Comparison of ENCODE assay signal across 1 cellular context in the genomic region with DNA sequence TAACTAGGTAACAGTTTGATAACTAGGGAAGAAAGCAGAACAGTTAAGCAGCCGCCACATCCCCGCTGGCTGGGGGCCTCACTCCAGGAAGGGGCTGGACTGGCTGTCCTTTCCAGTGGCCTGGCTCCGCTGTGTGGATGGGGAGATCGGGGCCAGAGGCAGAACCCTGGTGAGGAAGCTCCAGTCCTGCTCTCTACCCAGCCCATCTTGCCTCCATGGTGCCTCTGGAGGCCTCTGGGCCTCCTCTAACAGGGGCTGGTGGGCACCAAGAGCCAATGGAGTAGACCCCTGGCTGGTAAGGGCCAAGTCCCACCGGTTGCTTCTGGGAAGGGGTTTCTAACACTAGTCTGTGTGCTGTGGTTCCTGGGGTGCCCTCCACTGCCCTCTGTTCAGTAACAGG.
A peak's percentile ranks its signal among the peaks of the same experiment; 100 is the strongest.
TF ChIP-seq lines count a peak whose summit lies in the region.

No MANE protein-coding gene starts in this region.

TF ChIP-seq in K562, 482 proteins besides CTCF, POLR2A, EP300 and RAD21:
- TF ChIP-seq TEAD2 (tag; IDR thresholded peaks at IDR 0.05) (no peak), POLR2AphosphoS2 (IDR thresholded peaks at IDR 0.05; ENCODE audit: low read length) (0 out of 2 replicates have a peak, but pooled peaks have one; percentile 35), CBX8 (IDR thresholded peaks at IDR 0.05; ENCODE audit: borderline replicate concordance, extremely low read depth, low read depth, low read length, poor library complexity, severe bottlenecking) (no peak)
- TF ChIP-seq, protein P1, sequence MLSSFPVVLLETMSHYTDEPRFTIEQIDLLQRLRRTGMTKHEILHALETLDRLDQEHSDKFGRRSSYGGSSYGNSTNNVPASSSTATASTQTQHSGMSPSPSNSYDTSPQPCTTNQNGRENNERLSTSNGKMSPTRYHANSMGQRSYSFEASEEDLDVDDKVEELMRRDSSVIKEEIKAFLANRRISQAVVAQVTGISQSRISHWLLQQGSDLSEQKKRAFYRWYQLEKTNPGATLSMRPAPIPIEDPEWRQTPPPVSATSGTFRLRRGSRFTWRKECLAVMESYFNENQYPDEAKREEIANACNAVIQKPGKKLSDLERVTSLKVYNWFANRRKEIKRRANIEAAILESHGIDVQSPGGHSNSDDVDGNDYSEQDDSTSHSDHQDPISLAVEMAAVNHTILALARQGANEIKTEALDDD (IDR thresholded peaks at IDR 0.05) = 0 out of 2 replicates have a peak, but pooled peaks have one; percentile 6
- TF ChIP-seq, protein P2, sequence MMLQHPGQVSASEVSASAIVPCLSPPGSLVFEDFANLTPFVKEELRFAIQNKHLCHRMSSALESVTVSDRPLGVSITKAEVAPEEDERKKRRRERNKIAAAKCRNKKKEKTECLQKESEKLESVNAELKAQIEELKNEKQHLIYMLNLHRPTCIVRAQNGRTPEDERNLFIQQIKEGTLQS (IDR thresholded peaks at IDR 0.05) = no peak
- TF ChIP-seq, protein P2 (CRISPR knock-in tag; conservative IDR thresholded peaks at IDR 0.05) = no peak
